Comparison of ENCODE assay signal across 1 cellular context in the genomic region with DNA sequence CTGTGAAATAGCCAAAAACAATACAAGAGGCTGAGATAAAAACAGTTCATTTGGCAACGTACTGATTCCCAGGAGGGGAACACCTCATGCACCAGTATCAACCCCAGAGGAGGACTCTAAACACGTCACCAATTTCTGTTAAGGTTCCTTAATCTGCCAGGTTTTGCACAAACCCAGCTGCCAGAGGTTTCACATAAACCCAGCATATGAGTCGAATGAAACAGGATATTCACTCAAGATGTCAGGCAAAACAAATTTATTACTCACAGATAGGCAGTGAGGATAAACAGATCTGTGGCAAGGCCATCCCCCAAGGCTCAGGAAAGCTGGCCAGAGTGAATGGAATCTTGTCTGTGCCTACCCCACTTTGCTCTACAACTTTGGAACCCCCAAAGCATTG.
A peak's percentile ranks its signal among the peaks of the same experiment; 100 is the strongest.
TF ChIP-seq lines count a peak whose summit lies in the region.

No MANE protein-coding gene starts in this region.

TF ChIP-seq in K562, 482 proteins besides CTCF, POLR2A, EP300 and RAD21 (continued from another document):
- TF ChIP-seq, protein P1, sequence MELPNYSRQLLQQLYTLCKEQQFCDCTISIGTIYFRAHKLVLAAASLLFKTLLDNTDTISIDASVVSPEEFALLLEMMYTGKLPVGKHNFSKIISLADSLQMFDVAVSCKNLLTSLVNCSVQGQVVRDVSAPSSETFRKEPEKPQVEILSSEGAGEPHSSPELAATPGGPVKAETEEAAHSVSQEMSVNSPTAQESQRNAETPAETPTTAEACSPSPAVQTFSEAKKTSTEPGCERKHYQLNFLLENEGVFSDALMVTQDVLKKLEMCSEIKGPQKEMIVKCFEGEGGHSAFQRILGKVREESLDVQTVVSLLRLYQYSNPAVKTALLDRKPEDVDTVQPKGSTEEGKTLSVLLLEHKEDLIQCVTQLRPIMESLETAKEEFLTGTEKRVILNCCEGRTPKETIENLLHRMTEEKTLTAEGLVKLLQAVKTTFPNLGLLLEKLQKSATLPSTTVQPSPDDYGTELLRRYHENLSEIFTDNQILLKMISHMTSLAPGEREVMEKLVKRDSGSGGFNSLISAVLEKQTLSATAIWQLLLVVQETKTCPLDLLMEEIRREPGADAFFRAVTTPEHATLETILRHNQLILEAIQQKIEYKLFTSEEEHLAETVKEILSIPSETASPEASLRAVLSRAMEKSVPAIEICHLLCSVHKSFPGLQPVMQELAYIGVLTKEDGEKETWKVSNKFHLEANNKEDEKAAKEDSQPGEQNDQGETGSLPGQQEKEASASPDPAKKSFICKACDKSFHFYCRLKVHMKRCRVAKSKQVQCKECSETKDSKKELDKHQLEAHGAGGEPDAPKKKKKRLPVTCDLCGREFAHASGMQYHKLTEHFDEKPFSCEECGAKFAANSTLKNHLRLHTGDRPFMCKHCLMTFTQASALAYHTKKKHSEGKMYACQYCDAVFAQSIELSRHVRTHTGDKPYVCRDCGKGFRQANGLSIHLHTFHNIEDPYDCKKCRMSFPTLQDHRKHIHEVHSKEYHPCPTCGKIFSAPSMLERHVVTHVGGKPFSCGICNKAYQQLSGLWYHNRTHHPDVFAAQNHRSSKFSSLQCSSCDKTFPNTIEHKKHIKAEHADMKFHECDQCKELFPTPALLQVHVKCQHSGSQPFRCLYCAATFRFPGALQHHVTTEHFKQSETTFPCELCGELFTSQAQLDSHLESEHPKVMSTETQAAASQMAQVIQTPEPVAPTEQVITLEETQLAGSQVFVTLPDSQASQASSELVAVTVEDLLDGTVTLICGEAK (IDR thresholded peaks at IDR 0.05): no peak
- TF ChIP-seq, protein P1 (CRISPR knock-in tag; IDR thresholded peaks at IDR 0.05): no peak
- TF ChIP-seq, protein P2, sequence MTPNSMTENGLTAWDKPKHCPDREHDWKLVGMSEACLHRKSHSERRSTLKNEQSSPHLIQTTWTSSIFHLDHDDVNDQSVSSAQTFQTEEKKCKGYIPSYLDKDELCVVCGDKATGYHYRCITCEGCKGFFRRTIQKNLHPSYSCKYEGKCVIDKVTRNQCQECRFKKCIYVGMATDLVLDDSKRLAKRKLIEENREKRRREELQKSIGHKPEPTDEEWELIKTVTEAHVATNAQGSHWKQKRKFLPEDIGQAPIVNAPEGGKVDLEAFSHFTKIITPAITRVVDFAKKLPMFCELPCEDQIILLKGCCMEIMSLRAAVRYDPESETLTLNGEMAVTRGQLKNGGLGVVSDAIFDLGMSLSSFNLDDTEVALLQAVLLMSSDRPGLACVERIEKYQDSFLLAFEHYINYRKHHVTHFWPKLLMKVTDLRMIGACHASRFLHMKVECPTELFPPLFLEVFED (CRISPR knock-in tag; conservative IDR thresholded peaks at IDR 0.05): no peak
- TF ChIP-seq, protein P3, sequence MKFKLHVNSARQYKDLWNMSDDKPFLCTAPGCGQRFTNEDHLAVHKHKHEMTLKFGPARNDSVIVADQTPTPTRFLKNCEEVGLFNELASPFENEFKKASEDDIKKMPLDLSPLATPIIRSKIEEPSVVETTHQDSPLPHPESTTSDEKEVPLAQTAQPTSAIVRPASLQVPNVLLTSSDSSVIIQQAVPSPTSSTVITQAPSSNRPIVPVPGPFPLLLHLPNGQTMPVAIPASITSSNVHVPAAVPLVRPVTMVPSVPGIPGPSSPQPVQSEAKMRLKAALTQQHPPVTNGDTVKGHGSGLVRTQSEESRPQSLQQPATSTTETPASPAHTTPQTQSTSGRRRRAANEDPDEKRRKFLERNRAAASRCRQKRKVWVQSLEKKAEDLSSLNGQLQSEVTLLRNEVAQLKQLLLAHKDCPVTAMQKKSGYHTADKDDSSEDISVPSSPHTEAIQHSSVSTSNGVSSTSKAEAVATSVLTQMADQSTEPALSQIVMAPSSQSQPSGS (CRISPR knock-in tag; IDR thresholded peaks at IDR 0.05): no peak
- TF ChIP-seq HOXB6 (CRISPR knock-in tag; IDR thresholded peaks at IDR 0.05; ENCODE audit: borderline replicate concordance) (no peak), SMC3 (conservative IDR thresholded peaks at IDR 0.05; ENCODE audit: insufficient read depth, low read depth, low read length) (no peak), ZNF143 (CRISPR knock-in tag; IDR thresholded peaks at IDR 0.05) (no peak), ZNF75A (CRISPR knock-in tag; IDR thresholded peaks at IDR 0.05) (no peak), ZNF165 (CRISPR knock-in tag; IDR thresholded peaks at IDR 0.05; ENCODE audit: borderline replicate concordance) (no peak), LEF1 (IDR thresholded peaks at IDR 0.05) (no peak)
- TF ChIP-seq, protein P4, sequence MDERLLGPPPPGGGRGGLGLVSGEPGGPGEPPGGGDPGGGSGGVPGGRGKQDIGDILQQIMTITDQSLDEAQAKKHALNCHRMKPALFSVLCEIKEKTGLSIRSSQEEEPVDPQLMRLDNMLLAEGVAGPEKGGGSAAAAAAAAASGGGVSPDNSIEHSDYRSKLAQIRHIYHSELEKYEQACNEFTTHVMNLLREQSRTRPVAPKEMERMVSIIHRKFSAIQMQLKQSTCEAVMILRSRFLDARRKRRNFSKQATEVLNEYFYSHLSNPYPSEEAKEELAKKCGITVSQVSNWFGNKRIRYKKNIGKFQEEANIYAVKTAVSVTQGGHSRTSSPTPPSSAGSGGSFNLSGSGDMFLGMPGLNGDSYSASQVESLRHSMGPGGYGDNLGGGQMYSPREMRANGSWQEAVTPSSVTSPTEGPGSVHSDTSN (CRISPR knock-in tag; IDR thresholded peaks at IDR 0.05; ENCODE audit: low read depth): no peak
- TF ChIP-seq, protein P4 (tag; conservative IDR thresholded peaks at IDR 0.05; ENCODE audit: low read depth): 0 out of 2 replicates have a peak, but pooled peaks have one; percentile 11
- TF ChIP-seq, protein P5, sequence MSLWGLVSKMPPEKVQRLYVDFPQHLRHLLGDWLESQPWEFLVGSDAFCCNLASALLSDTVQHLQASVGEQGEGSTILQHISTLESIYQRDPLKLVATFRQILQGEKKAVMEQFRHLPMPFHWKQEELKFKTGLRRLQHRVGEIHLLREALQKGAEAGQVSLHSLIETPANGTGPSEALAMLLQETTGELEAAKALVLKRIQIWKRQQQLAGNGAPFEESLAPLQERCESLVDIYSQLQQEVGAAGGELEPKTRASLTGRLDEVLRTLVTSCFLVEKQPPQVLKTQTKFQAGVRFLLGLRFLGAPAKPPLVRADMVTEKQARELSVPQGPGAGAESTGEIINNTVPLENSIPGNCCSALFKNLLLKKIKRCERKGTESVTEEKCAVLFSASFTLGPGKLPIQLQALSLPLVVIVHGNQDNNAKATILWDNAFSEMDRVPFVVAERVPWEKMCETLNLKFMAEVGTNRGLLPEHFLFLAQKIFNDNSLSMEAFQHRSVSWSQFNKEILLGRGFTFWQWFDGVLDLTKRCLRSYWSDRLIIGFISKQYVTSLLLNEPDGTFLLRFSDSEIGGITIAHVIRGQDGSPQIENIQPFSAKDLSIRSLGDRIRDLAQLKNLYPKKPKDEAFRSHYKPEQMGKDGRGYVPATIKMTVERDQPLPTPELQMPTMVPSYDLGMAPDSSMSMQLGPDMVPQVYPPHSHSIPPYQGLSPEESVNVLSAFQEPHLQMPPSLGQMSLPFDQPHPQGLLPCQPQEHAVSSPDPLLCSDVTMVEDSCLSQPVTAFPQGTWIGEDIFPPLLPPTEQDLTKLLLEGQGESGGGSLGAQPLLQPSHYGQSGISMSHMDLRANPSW (CRISPR knock-in tag; IDR thresholded peaks at IDR 0.05): no peak
